Comparison of ENCODE assay signal across 19 cellular contexts in the genomic region with DNA sequence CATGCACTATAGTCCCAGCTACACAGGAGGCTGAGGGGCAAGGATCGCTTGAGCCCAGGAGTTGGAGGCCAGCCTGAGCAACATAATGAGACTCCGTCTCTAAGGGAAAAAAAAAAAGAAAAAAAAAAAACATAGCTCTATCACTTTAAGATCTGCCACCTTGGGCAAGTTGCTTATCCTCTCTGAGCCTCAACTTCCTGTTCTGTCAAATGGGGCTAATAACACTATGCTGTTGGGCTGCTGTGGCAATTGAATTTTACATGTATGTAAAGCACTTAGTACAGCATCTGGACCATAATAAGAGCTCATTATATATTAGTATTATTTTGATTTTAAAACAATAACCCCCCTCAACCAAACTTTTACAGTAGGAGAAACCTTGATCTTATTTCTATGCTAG.
DNase-seq lines count a peak whose midpoint lies in the region; ATAC-seq, FAIRE-seq and TF ChIP-seq lines count a peak whose summit lies in the region.
"Had no signal": no experiment of that assay in that cellular context is flagged by ENCODE, and none has a peak within 500 bp of the region (broad histone marks: within the 10 kb centered on the region; RNA-seq: fewer than 3 reads in every experiment).

No MANE protein-coding gene starts in this region.

- H3K9ac ChIP-seq in K562 (ENCODE audit: insufficient read depth in 1 of 2, low read depth in 2 of 2, low read length in 2 of 2) = no peak overlapping the region

- no TSS peak for BruUV-seq in K562 (replicated peaks; lab: Mats Ljungman, UMichigan)

- ATAC-seq in T-cell (replicated peaks in 1 of 4) = peak in 2 of 4 experiments; percentile 36 to 38
- no peak for ATAC-seq in K562
- ATAC-seq in natural killer cell = peak in 2 of 3 donors; percentile 60 to 84
- ATAC-seq: PC-3 had no signal

- H3K4me1 Mint-ChIP-seq in activated T-cell treated with anti-CD3 and anti-CD28 coated beads, Interleukin-2, amount 50 U/mL, for 24 hours (ENCODE audit: low read depth) = peaks cover 47% of the 10 kb centered on the region
- H3K4me1 Mint-ChIP-seq in T-cell (peaks cover 28 to 58% (median 46%) of the 10 kb centered on the region in 3 donors), natural killer cell (peaks cover 41 to 49% of the 10 kb centered on the region in 2 donors)
- H3K4me1 Mint-ChIP-seq: H9 had no signal

- DNase-seq in activated T-cell treated with anti-CD3 and anti-CD28 coated beads, Interleukin-2, amount 50 U/mL, for 24 hours = no peak
- DNase-seq in activated T-cell treated with anti-CD3 and anti-CD28 coated beads, Interleukin-2, amount 50 U/mL, for 48 hours = no peak
- peak in 1 of 34 experiments; percentile 4 for DNase-seq in T-cell
- no peak for DNase-seq in K562 (ENCODE audit: extremely low read depth in 1 of 4, low spot score in 3 of 4)
- no peak for DNase-seq in natural killer cell
- DNase-seq in RWPE1 (ENCODE audit: low spot score) = no peak
- no peak for DNase-seq in prostate gland (ENCODE audit: low spot score)
- DNase-seq in inferior parietal cortex (ENCODE audit: extremely low spot score) = no peak
- DNase-seq: C1 segment of cervical spinal cord, Calu3, H9, NCI-H1417 treated with DMSO at 0.1 percent for 48 hours, NCI-H2029, NCI-H2171, PC-3 had no signal

- H3K27me3 ChIP-seq in K562 (ENCODE audit: control insufficient read depth in 2 of 2, insufficient read depth in 2 of 2, low read length in 2 of 2) (no peaks in the 10 kb centered on the region), prostate gland (replicated peaks; ENCODE audit: insufficient read depth) (no peaks in the 10 kb centered on the region)
- H3K27me3 ChIP-seq: SJSA1 had no signal

- no peak overlapping the region for H2AFZ ChIP-seq in K562 (ENCODE audit: low read depth, low read length)

- WGBS in K562 (ENCODE audit: insufficient coverage, low coverage, missing lambda C conversion rate) = 19% methylated on average over 2 of the region's 2 CpGs
- 98% methylated on average over 2 of the region's 2 CpGs for WGBS in prostate gland

- H3K9me3 ChIP-seq in K562 (replicated peaks; ENCODE audit: control insufficient read depth, insufficient read depth, low read depth, low read length) = no peaks in the 10 kb centered on the region
- H3K9me3 ChIP-seq in prostate gland = no peaks in the 10 kb centered on the region
- H3K9me3 ChIP-seq: SJSA1 had no signal

- no peaks in the 10 kb centered on the region for H3K36me3 ChIP-seq in K562 (ENCODE audit: control insufficient read depth, insufficient read depth, low read length)
- no peaks in the 10 kb centered on the region for H3K36me3 ChIP-seq in prostate gland

- peak overlapping the region; percentile 6 for H3K27ac Mint-ChIP-seq in activated T-cell treated with anti-CD3 and anti-CD28 coated beads, Interleukin-2, amount 50 U/mL, for 24 hours
- peak overlapping the region; percentile 78 to 85 for H3K27ac Mint-ChIP-seq in T-cell
- peak overlapping the region; percentile 57 to 75 for H3K27ac Mint-ChIP-seq in natural killer cell
- H3K27ac Mint-ChIP-seq: H9 had no signal

- intact Hi-C loops in K562 (cut with micrococcal nuclease) = no loop called here
- intact Hi-C loops in natural killer cell (cut with micrococcal nuclease) = no loop called here
- intact Hi-C loops in prostate gland (cut with DNase I) = no loop called here

- no peak for FAIRE-seq in K562 (lab: Jason Lieb, UNC)
- FAIRE-seq: A204.1, HTR-8/SVneo had no signal

- H3K9me3 Mint-ChIP-seq in activated T-cell treated with anti-CD3 and anti-CD28 coated beads, Interleukin-2, amount 50 U/mL, for 24 hours = no peaks in the 10 kb centered on the region
- H3K9me3 Mint-ChIP-seq in T-cell = no peaks in the 10 kb centered on the region
- H3K9me3 Mint-ChIP-seq in natural killer cell = no peaks in the 10 kb centered on the region
- H3K9me3 Mint-ChIP-seq: H9 had no signal

- no peak for TF ChIP-seq EP300 in K562 (IDR thresholded peaks at IDR 0.05; ENCODE audit: low read length)

- H3K79me2 ChIP-seq in K562 (ENCODE audit: control insufficient read depth, insufficient read depth, low read length) = no peaks in the 10 kb centered on the region

- TF ChIP-seq RAD21 in K562 (CRISPR knock-in tag; conservative IDR thresholded peaks at IDR 0.05 in 1 of 2, IDR thresholded peaks at IDR 0.05 in 1 of 2) = no peak

- in situ Hi-C loops in K562 (cut with MboI) = no loop called here

- H3K9me1 ChIP-seq in K562 (ENCODE audit: control insufficient read depth, insufficient read depth, low read length) = no peaks in the 10 kb centered on the region

- no peaks in the 10 kb centered on the region for H4K20me1 ChIP-seq in K562 (replicated peaks; ENCODE audit: control insufficient read depth, insufficient read depth, low read length)

- H3K36me3 Mint-ChIP-seq in activated T-cell treated with anti-CD3 and anti-CD28 coated beads, Interleukin-2, amount 50 U/mL, for 24 hours (ENCODE audit: low read depth) = peaks cover 11% of the 10 kb centered on the region
- H3K36me3 Mint-ChIP-seq in T-cell (peaks cover 11% of the 10 kb centered on the region), natural killer cell (no peaks in the 10 kb centered on the region)

- TF ChIP-seq CTCF in K562 (IDR thresholded peaks at IDR 0.05 in 2 of 3, conservative IDR thresholded peaks at IDR 0.05 in 1 of 3; ENCODE audit: insufficient read depth in 2 of 3, low read depth in 1 of 3, low read length in 3 of 3) (no peak), natural killer cell (IDR thresholded peaks at IDR 0.05) (no peak), RWPE1 (conservative IDR thresholded peaks at IDR 0.05; ENCODE audit: low read depth) (no peak), prostate gland (IDR thresholded peaks at IDR 0.05) (no peak)

- POLR2A ChIA-PET in T-cell (lab: Charles Lee) = interaction anchor here (0.6 to 0.8 kb wide), 6 partner anchors 8 to 199 kb away, joined by 3 to 7 read pairs (median 3); no protein-coding TSS in a partner anchor
- POLR2A ChIA-PET in K562 (lab: Yijun Ruan, JAX) = no interaction called here
- POLR2A ChIA-PET in RWPE1 (lab: Yijun Ruan, JAX; ENCODE audit: low non-redundant PET) = no interaction called here

- no peak overlapping the region for H3K27ac ChIP-seq in K562 (ENCODE audit: extremely low read depth, low read depth, low read length)
- H3K27ac ChIP-seq in RWPE1 = no peak overlapping the region
- H3K27ac ChIP-seq in prostate gland = no peak overlapping the region
- H3K27ac ChIP-seq: HL-60, SJSA1 had no signal

- H3K27me3 Mint-ChIP-seq in activated T-cell treated with anti-CD3 and anti-CD28 coated beads, Interleukin-2, amount 50 U/mL, for 24 hours = no peaks in the 10 kb centered on the region
- H3K27me3 Mint-ChIP-seq in T-cell = no peaks in the 10 kb centered on the region
- no peaks in the 10 kb centered on the region for H3K27me3 Mint-ChIP-seq in natural killer cell (ENCODE audit: low read depth in 2 of 2)

- H3K4me3 ChIP-seq in K562 (no peak overlapping the region), prostate gland (no peak overlapping the region)
- H3K4me3 ChIP-seq: SJSA1 had no signal

- no peak overlapping the region for H3K4me2 ChIP-seq in K562 (ENCODE audit: insufficient read depth, low read length)

- H3K4me1 ChIP-seq in K562 (replicated peaks in 1 of 2; ENCODE audit: control insufficient read depth in 2 of 2, insufficient read depth in 2 of 2, low read length in 2 of 2) (peaks cover 0 to 2% of the 10 kb centered on the region in 2 experiments; a peak in 1 of 5 replicates), prostate gland (replicated peaks) (no peaks in the 10 kb centered on the region)

- no peak overlapping the region for H3K4me3 Mint-ChIP-seq in activated T-cell treated with anti-CD3 and anti-CD28 coated beads, Interleukin-2, amount 50 U/mL, for 24 hours
- H3K4me3 Mint-ChIP-seq in T-cell (no peak overlapping the region), natural killer cell (peak overlapping the region; percentile 17)
- H3K4me3 Mint-ChIP-seq: H9 had no signal

- TF ChIP-seq POLR2A in K562 (conservative IDR thresholded peaks at IDR 0.05) = no peak
- no peak for TF ChIP-seq POLR2A in prostate gland (IDR thresholded peaks at IDR 0.05)

- CTCF ChIA-PET in T-cell (lab: Charles Lee) (interaction anchor here (0.5 to 1.2 kb wide), 5 partner anchors 70 to 1067 kb away, joined by 3 to 4 read pairs (median 3); no protein-coding TSS in a partner anchor), K562 (lab: Yijun Ruan, JAX; ENCODE audit: low intra/inter-chr PET ratio) (no interaction called here), RWPE1 (lab: Yijun Ruan, JAX) (interaction anchor here (0.6 kb wide), 1 partner anchor 41 kb away, joined by 5 read pairs; no protein-coding TSS in a partner anchor)

TF ChIP-seq in K562, 482 proteins besides CTCF, POLR2A, EP300 and RAD21:
- TF ChIP-seq RBM25 (IDR thresholded peaks at IDR 0.05; ENCODE audit: low read depth, low read length, severe bottlenecking) (peak; percentile 80), TFAP4 (CRISPR knock-in tag; IDR thresholded peaks at IDR 0.05; ENCODE audit: borderline replicate concordance) (no peak), ATF1 (CRISPR knock-in tag; IDR thresholded peaks at IDR 0.05) (no peak), ATF1 (tag; IDR thresholded peaks at IDR 0.05) (no peak)

Comparison
In these comparisons a context has a peak if more than half of its experiments do, and no peak if none do; other contexts are left out.
1. H3K27ac Mint-ChIP-seq: peak in every context shown above with its lines; median percentile 82 in T-cell; 66 in natural killer cell; 6 in activated T-cell treated with anti-CD3 and anti-CD28 coated beads, Interleukin-2, amount 50 U/mL, for 24 hours.
2. POLR2A ChIA-PET loops: an anchor here in T-cell (0.6 to 0.8 kb wide); none called in K562 and RWPE1.